ENCODE assay signal across 21 cellular contexts in the genomic region with DNA sequence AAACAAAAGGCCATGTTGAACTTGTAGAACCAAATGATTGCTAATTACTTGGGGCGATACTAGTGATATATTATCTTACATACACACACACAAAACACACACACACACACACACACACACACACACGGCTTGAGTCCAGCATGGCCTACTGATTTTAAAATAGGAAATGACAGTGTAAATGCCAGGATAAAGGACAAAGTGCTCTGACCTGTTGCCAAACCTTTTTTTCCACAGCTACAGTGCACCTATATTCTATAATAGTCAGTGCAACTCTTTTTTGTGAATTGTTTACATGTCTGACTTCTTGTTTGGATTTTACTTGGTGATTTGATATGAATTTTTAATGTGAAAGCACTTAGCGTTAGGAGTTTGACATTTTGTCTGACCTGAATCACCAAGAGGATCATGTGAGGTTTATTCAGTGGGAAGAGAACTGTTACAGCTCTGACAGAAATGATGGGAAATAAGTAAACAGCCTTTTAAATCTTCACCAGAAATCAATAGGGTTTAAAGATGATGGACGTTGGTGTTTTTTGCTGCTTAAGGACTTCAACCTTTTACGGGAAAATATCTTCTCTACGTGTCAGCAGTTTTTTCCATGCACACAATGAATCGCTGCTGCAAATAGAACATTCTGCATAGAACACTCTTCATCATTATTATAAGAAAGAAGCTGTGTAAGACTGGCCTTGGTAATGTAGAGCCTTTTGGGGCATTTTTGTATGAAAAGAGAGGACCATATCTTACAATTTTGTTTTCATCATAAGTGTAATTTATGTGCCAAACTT.
"Had no signal": no experiment of that assay in that cellular context is flagged by ENCODE, and none has a peak within 500 bp of the region (broad histone marks: within the 10 kb centered on the region; RNA-seq: fewer than 3 reads in every experiment).

No MANE protein-coding gene starts in this region.

- H3K9me3 ChIP-seq: transverse colon, uterus had no signal

- DNase-seq: activated CD4-positive, alpha-beta T cell treated with anti-CD3 and anti-CD28 coated beads, Interleukin-2, amount 50 U/mL, for 1 hour; activated CD4-positive, CD25-positive, alpha-beta regulatory T cell treated with anti-CD3 and anti-CD28 coated beads, Interleukin-2, amount 50 U/mL, for 72 hours; activated CD8-positive, alpha-beta T cell treated with anti-CD3 and anti-CD28 coated beads, Interleukin-2, amount 10 ng/mL, durations not matched to agents 7 days and 5 days; activated T-cell treated with anti-CD3 and anti-CD28 coated beads, Interleukin-2, amount 50 U/mL, for 1 hour; aorta; effector CD8-positive, alpha-beta T cell; erythroblast; foreskin keratinocyte; immature natural killer cell; left ventricle myocardium superior; nucleus accumbens; small intestine; stimulated activated CD4-positive, alpha-beta T cell treated with anti-CD3 and anti-CD28 coated beads, Interleukin-2, amount 100 ng/mL, for 24 hours; stimulated activated naive B cell treated with anti-CD40 and anti-IgM and Interleukin-4, amounts not matched to agents 10 μg/mL and 1 μg/mL and 100 μg/mL, for 72 hours; transverse colon; uterus; WERI-Rb-1 had no signal

- ATAC-seq: activated CD8-positive, alpha-beta T cell treated with anti-CD3 and anti-CD28 coated beads, Interleukin-2, amount 10 ng/mL, durations not matched to agents 7 days and 5 days; activated naive CD4-positive, alpha-beta T cell treated with anti-CD3 and anti-CD28 coated beads, Interleukin-2, amount 50 U/mL, for 72 hours; activated T-helper 17 cell treated with anti-CD3 and anti-CD28 coated beads, Interleukin-2, amount 50 U/mL, for 72 hours; foreskin keratinocyte; left ventricle myocardium superior; natural killer cell treated with Interleukin-12 subunit alpha and Interleukin-12 subunit beta and Interleukin-15 and Interleukin-18, amount 100 ng/mL, for 72 hours; sciatic nerve; stimulated activated naive B cell treated with anti-CD40 and anti-IgM and Interleukin-4, amounts not matched to agents 10 μg/mL and 1 μg/mL and 100 μg/mL, for 72 hours had no signal

- H3K4me3 ChIP-seq: transverse colon, uterus had no signal

- H3K27me3 ChIP-seq: foreskin keratinocyte, transverse colon, uterus had no signal

- H3K27ac ChIP-seq: foreskin keratinocyte, transverse colon, uterus, WERI-Rb-1 had no signal

- H3K36me3 ChIP-seq: transverse colon, uterus, WERI-Rb-1 had no signal

- H3K4me1 ChIP-seq: foreskin keratinocyte, transverse colon, uterus had no signal
